In genomic region chr14:64704145-64704742, GRCh38 we compare ENCODE assay signal across 8 cellular contexts. TPM values are rescaled to one million over a fixed set of nuclear protein-coding genes. Genes with fewer than 3 reads are reported as not detected.
A peak's percentile ranks its signal among the peaks of the same experiment; 100 is the strongest.
DNase-seq lines count a peak whose midpoint lies in the region; ATAC-seq and TF ChIP-seq lines count a peak whose summit lies in the region.

Gene PLEKHG3, plus strand, starts transcription at chr14:64704424. Its CDS starts 23,208 bp downstream, at chr14:64727632.

- TF ChIP-seq EP300 in gastroesophageal sphincter (IDR thresholded peaks at IDR 0.05): no peak

- H3K9me3 Mint-ChIP-seq in activated naive CD8-positive, alpha-beta T cell (ENCODE audit: low read depth): no peaks in the 10 kb centered on the region
- no peaks in the 10 kb centered on the region for H3K9me3 Mint-ChIP-seq in natural killer cell treated with Interleukin-12 subunit alpha and Interleukin-12 subunit beta and Interleukin-15 and Interleukin-18, amount 100 ng/mL, for 72 hours

- TF ChIP-seq CTCF in gastroesophageal sphincter (IDR thresholded peaks at IDR 0.05) (peak in 1 of 4 experiments; percentile 53), vagina (IDR thresholded peaks at IDR 0.05) (no peak)

- TF ChIP-seq POLR2A in gastroesophageal sphincter (IDR thresholded peaks at IDR 0.05): peak; percentile 74 to 80
- peak in 1 of 2 donors; percentile 60 for TF ChIP-seq POLR2A in vagina (IDR thresholded peaks at IDR 0.05)

- no peak within 1 kb of the TSS for H3K27ac Mint-ChIP-seq in activated naive CD8-positive, alpha-beta T cell
- peak within 1 kb of the TSS; percentile 98 to 100 for H3K27ac Mint-ChIP-seq in natural killer cell treated with Interleukin-12 subunit alpha and Interleukin-12 subunit beta and Interleukin-15 and Interleukin-18, amount 100 ng/mL, for 72 hours

- H3K4me1 ChIP-seq in gastroesophageal sphincter (peaks cover 0 to 60% (median 27%) of the 10 kb centered on the region in 3 donors), vagina (peaks cover 60% of the 10 kb centered on the region)

- H3K27ac ChIP-seq in gastroesophageal sphincter: peak within 1 kb of the TSS; percentile 74 to 94 (median 89)
- peak within 1 kb of the TSS; percentile 92 for H3K27ac ChIP-seq in vagina

- no peaks in the 10 kb centered on the region for H3K9me3 ChIP-seq in gastroesophageal sphincter
- no peaks in the 10 kb centered on the region for H3K9me3 ChIP-seq in vagina

- peaks cover 41% of the 10 kb centered on the region for H3K4me1 Mint-ChIP-seq in activated naive CD8-positive, alpha-beta T cell (ENCODE audit: low read depth)
- H3K4me1 Mint-ChIP-seq in natural killer cell treated with Interleukin-12 subunit alpha and Interleukin-12 subunit beta and Interleukin-15 and Interleukin-18, amount 100 ng/mL, for 72 hours (ENCODE audit: low read depth in 2 of 2): peaks cover 47 to 55% of the 10 kb centered on the region in 2 donors

- H3K36me3 ChIP-seq in gastroesophageal sphincter (no peaks in the 10 kb centered on the region), vagina (no peaks in the 10 kb centered on the region)

- no CpG with 5 or more reads among the region's 69 CpGs for WGBS in gastroesophageal sphincter (ENCODE audit: low coverage in 1 of 2), 2 donors

- H3K4me3 ChIP-seq in gastroesophageal sphincter (peak within 1 kb of the TSS; percentile 72 to 81), vagina (peak within 1 kb of the TSS; percentile 70)

- peak; percentile 78 for DNase-seq in activated effector memory CD4-positive, alpha-beta T cell treated with anti-CD3 and anti-CD28 coated beads, Interleukin-2, amount 50 U/mL, for 16 hours
- no peak for DNase-seq in activated effector memory CD4-positive, alpha-beta T cell treated with Interleukin-2 at 50 U/mL for 16 hours
- DNase-seq in NCI-H524 treated with DMSO at 0.1 percent for 48 hours (lab: John Stamatoyannopoulos, UW): peak; percentile 27
- peak; percentile 67 for DNase-seq in natural killer cell treated with Interleukin-12 subunit alpha and Interleukin-12 subunit beta and Interleukin-15 and Interleukin-18, amount 100 ng/mL, for 72 hours (ENCODE audit: low spot score)
- no peak for DNase-seq in vagina (ENCODE audit: extremely low spot score in 2 of 2)

- intact Hi-C loops in vagina (cut with DNase I): no loop called here

- no peaks in the 10 kb centered on the region for H3K36me3 Mint-ChIP-seq in activated naive CD8-positive, alpha-beta T cell
- no peaks in the 10 kb centered on the region for H3K36me3 Mint-ChIP-seq in natural killer cell treated with Interleukin-12 subunit alpha and Interleukin-12 subunit beta and Interleukin-15 and Interleukin-18, amount 100 ng/mL, for 72 hours

- H3K27me3 ChIP-seq in gastroesophageal sphincter: no peaks in the 10 kb centered on the region
- no peaks in the 10 kb centered on the region for H3K27me3 ChIP-seq in vagina

- ATAC-seq in gastroesophageal sphincter: peak; percentile 85
- peak; percentile 53 to 62 for ATAC-seq in natural killer cell treated with Interleukin-12 subunit alpha and Interleukin-12 subunit beta and Interleukin-15 and Interleukin-18, amount 100 ng/mL, for 72 hours
- no peak for ATAC-seq in GM21825 (IDR thresholded peaks at IDR 0.05; ENCODE audit: unreplicated experiment)

- H3K27me3 Mint-ChIP-seq in activated naive CD8-positive, alpha-beta T cell: peaks cover 39% of the 10 kb centered on the region
- H3K27me3 Mint-ChIP-seq in natural killer cell treated with Interleukin-12 subunit alpha and Interleukin-12 subunit beta and Interleukin-15 and Interleukin-18, amount 100 ng/mL, for 72 hours: no peaks in the 10 kb centered on the region

- H3K4me3 Mint-ChIP-seq in activated naive CD8-positive, alpha-beta T cell: peak within 1 kb of the TSS; percentile 79
- peak within 1 kb of the TSS; percentile 93 for H3K4me3 Mint-ChIP-seq in natural killer cell treated with Interleukin-12 subunit alpha and Interleukin-12 subunit beta and Interleukin-15 and Interleukin-18, amount 100 ng/mL, for 72 hours

RNA-seq across cellular contexts. Expression of gene PLEKHG3, which starts in this region (rescaled TPM):
- 10 to 100 TPM; 44.2 to 79.4 (median 57.7) TPM for total RNA-seq in gastroesophageal sphincter
- total RNA-seq in natural killer cell treated with Interleukin-12 subunit alpha and Interleukin-12 subunit beta and Interleukin-15 and Interleukin-18, amount 100 ng/mL, for 72 hours: 10 to 100 TPM; 17.1 to 30.3 TPM
- total RNA-seq in vagina: 50.1 TPM

Comparison
In these comparisons a context has a peak if more than half of its experiments do, and no peak if none do; other contexts are left out.
1. DNase-seq: peak in activated effector memory CD4-positive, alpha-beta T cell treated with anti-CD3 and anti-CD28 coated beads, Interleukin-2, amount 50 U/mL, for 16 hours (single experiment), NCI-H524 treated with DMSO at 0.1 percent for 48 hours (single experiment) and natural killer cell treated with Interleukin-12 subunit alpha and Interleukin-12 subunit beta and Interleukin-15 and Interleukin-18, amount 100 ng/mL, for 72 hours (single experiment); none in activated effector memory CD4-positive, alpha-beta T cell treated with Interleukin-2 at 50 U/mL for 16 hours (single experiment) and vagina (0 of 2).